In genomic region chr10:100859204-100859763, GRCh38 we compare ENCODE assay signal across 30 cellular contexts.
"Had no signal": no experiment of that assay in that cellular context is flagged by ENCODE, and none has a peak within 500 bp of the region (broad histone marks: within the 10 kb centered on the region; RNA-seq: fewer than 3 reads in every experiment).

No MANE protein-coding gene starts in this region.

- H3K4me1 Mint-ChIP-seq: activated CD4-positive, alpha-beta T cell treated with anti-CD3 and anti-CD28 coated beads, Interleukin-2, amount 10 ng/mL, durations not matched to agents 24 days and 14 days; activated naive CD4-positive, alpha-beta T cell treated with anti-CD3 and anti-CD28 coated beads, Interleukin-2, amount 10 ng/mL, durations not matched to agents 7 days and 5 days; immature natural killer cell; mesothelial cell of epicardium; naive B cell; stimulated activated naive B cell treated with anti-CD40 and anti-IgM and Interleukin-4, amounts not matched to agents 10 μg/mL and 1 μg/mL and 100 μg/mL, for 72 hours had no signal

- ATAC-seq: foreskin keratinocyte; left colon; pancreas; psoas muscle; stimulated activated naive B cell treated with anti-CD40 and anti-IgM and Interleukin-4, amounts not matched to agents 10 μg/mL and 1 μg/mL and 100 μg/mL, for 72 hours; T-helper 17 cell had no signal

- H3K9me3 ChIP-seq: pancreas, psoas muscle, thyroid gland had no signal

- H3K4me3 Mint-ChIP-seq: activated CD4-positive, alpha-beta memory T cell treated with anti-CD3 and anti-CD28 coated beads for 36 hours; activated CD4-positive, alpha-beta T cell treated with anti-CD3 and anti-CD28 coated beads, Interleukin-2, amount 10 ng/mL, durations not matched to agents 24 days and 14 days; activated naive CD4-positive, alpha-beta T cell treated with anti-CD3 and anti-CD28 coated beads, Interleukin-2, amount 10 ng/mL, durations not matched to agents 7 days and 5 days; activated T-cell treated with anti-CD3 and anti-CD28 coated beads, Interleukin-2, amount 50 U/mL, for 24 hours; dendritic cell treated with granulocyte-macrophage colony-stimulating factor and Interleukin-4, amounts not matched to agents 40 ng/mL and 50 ng/mL, for 4 days; immature natural killer cell; mesothelial cell of epicardium; naive B cell; nephron progenitor cell; stimulated activated naive B cell treated with anti-CD40 and anti-IgM and Interleukin-4, amounts not matched to agents 10 μg/mL and 1 μg/mL and 100 μg/mL, for 72 hours; T-helper 17 cell had no signal

- H3K4me1 ChIP-seq: esophagus muscularis mucosa, foreskin keratinocyte, pancreas, psoas muscle, stomach, thyroid gland had no signal

- H3K27ac Mint-ChIP-seq: activated CD4-positive, alpha-beta memory T cell treated with anti-CD3 and anti-CD28 coated beads for 36 hours; activated CD4-positive, alpha-beta T cell treated with anti-CD3 and anti-CD28 coated beads, Interleukin-2, amount 10 ng/mL, durations not matched to agents 24 days and 14 days; activated naive CD4-positive, alpha-beta T cell treated with anti-CD3 and anti-CD28 coated beads, Interleukin-2, amount 10 ng/mL, durations not matched to agents 7 days and 5 days; activated T-cell treated with anti-CD3 and anti-CD28 coated beads, Interleukin-2, amount 50 U/mL, for 24 hours; dendritic cell treated with granulocyte-macrophage colony-stimulating factor and Interleukin-4, amounts not matched to agents 40 ng/mL and 50 ng/mL, for 4 days; immature natural killer cell; mesothelial cell of epicardium; naive B cell; nephron progenitor cell; stimulated activated naive B cell treated with anti-CD40 and anti-IgM and Interleukin-4, amounts not matched to agents 10 μg/mL and 1 μg/mL and 100 μg/mL, for 72 hours; T-helper 17 cell had no signal

- H3K9me3 Mint-ChIP-seq: activated CD4-positive, alpha-beta T cell treated with anti-CD3 and anti-CD28 coated beads, Interleukin-2, amount 10 ng/mL, durations not matched to agents 24 days and 14 days; activated naive CD4-positive, alpha-beta T cell treated with anti-CD3 and anti-CD28 coated beads, Interleukin-2, amount 10 ng/mL, durations not matched to agents 7 days and 5 days; activated T-cell treated with anti-CD3 and anti-CD28 coated beads, Interleukin-2, amount 50 U/mL, for 24 hours; dendritic cell treated with granulocyte-macrophage colony-stimulating factor and Interleukin-4, amounts not matched to agents 40 ng/mL and 50 ng/mL, for 4 days; mesothelial cell of epicardium had no signal

- FAIRE-seq: astrocyte, kidney, pancreas had no signal

- H3K4me2 ChIP-seq: smooth muscle cell had no signal

- H3K36me3 Mint-ChIP-seq: activated CD4-positive, alpha-beta memory T cell treated with anti-CD3 and anti-CD28 coated beads for 36 hours; activated naive CD4-positive, alpha-beta T cell treated with anti-CD3 and anti-CD28 coated beads, Interleukin-2, amount 10 ng/mL, durations not matched to agents 7 days and 5 days; immature natural killer cell; mesothelial cell of epicardium; stimulated activated naive B cell treated with anti-CD40 and anti-IgM and Interleukin-4, amounts not matched to agents 10 μg/mL and 1 μg/mL and 100 μg/mL, for 72 hours had no signal

- H3K36me3 ChIP-seq: esophagus muscularis mucosa, pancreas, stomach, thyroid gland had no signal

- H3K27me3 ChIP-seq: pancreas, thyroid gland had no signal

- H3K4me3 ChIP-seq: esophagus muscularis mucosa, pancreas, psoas muscle, smooth muscle cell, stomach, thyroid gland had no signal

- H3K27ac ChIP-seq: esophagus muscularis mucosa, foreskin keratinocyte, pancreas, psoas muscle, stomach, thyroid gland had no signal

- DNase-seq: activated CD4-positive, alpha-beta memory T cell treated with anti-CD3 and anti-CD28 coated beads for 36 hours; activated CD4-positive, alpha-beta T cell treated with anti-CD3 and anti-CD28 coated beads, Interleukin-2, amount 10 ng/mL, durations not matched to agents 24 days and 14 days; activated CD4-positive, CD25-positive, alpha-beta regulatory T cell treated with anti-CD3 and anti-CD28 coated beads, Interleukin-2, amount 50 U/mL, for 72 hours; activated CD8-positive, alpha-beta memory T cell treated with anti-CD3 and anti-CD28 coated beads, Interleukin-2, amount 50 U/mL, for 48 hours; activated gamma-delta T cell; activated naive CD4-positive, alpha-beta T cell treated with anti-CD3 and anti-CD28 coated beads, Interleukin-2, amount 10 ng/mL, durations not matched to agents 7 days and 5 days; activated T-cell treated with anti-CD3 and anti-CD28 coated beads, Interleukin-2, amount 50 U/mL, for 24 hours; amniotic stem cell; central memory CD4-positive, alpha-beta T cell; foreskin keratinocyte; immature natural killer cell; kidney; left colon; naive B cell; nephron progenitor cell; pancreas; psoas muscle; stimulated activated CD4-positive, alpha-beta T cell treated with anti-CD3 and anti-CD28 coated beads, Interleukin-1b, Interleukin-23, amount 100 ng/mL, for 48 hours; stimulated activated CD4-positive, alpha-beta T cell treated with anti-CD3 and anti-CD28 coated beads, Interleukin-4, amount 100 ng/mL, for 4 hours; stimulated activated CD8-positive, alpha-beta memory T cell treated with anti-CD3 and anti-CD28 coated beads, Interleukin-4, amount 100 ng/mL, for 48 hours; stimulated activated naive B cell treated with anti-CD40 and anti-IgM and Interleukin-4, amounts not matched to agents 10 μg/mL and 1 μg/mL and 100 μg/mL, for 72 hours; stomach; T-helper 17 cell; T1000; thyroid gland had no signal
